ENCODE assay signal across 21 cellular contexts in genomic region chr22:37287550-37287951, GRCh38. TPM values are rescaled to one million over a fixed set of nuclear protein-coding genes. Genes with fewer than 3 reads are reported as not detected.
DNase-seq lines count a peak whose midpoint lies in the region; ATAC-seq, FAIRE-seq and TF ChIP-seq lines count a peak whose summit lies in the region.
"Had no signal": no experiment of that assay in that cellular context is flagged by ENCODE, and none has a peak within 500 bp of the region (broad histone marks: within the 10 kb centered on the region; RNA-seq: fewer than 3 reads in every experiment).

No MANE protein-coding gene starts in this region.

- H3K14ac ChIP-seq in H1 (ENCODE audit: insufficient read length): no peak overlapping the region

- H3K4ac ChIP-seq in H1 (replicated peaks; ENCODE audit: insufficient read length, low read depth, low read length): no peak overlapping the region

- no peak overlapping the region for H2BK20ac ChIP-seq in H1 (ENCODE audit: low read length)

- H3K18ac ChIP-seq in H1 (ENCODE audit: extremely low read depth, low read length): no peak overlapping the region

- H3K79me2 ChIP-seq in PC-3 (ENCODE audit: low read length) (no peaks in the 10 kb centered on the region), H1 (ENCODE audit: control insufficient read depth in 1 of 2, insufficient read depth in 2 of 2, low read length in 2 of 2) (no peaks in the 10 kb centered on the region)

- H3F3A ChIP-seq in PC-3 (ENCODE audit: low read length, unreplicated experiment): no peaks in the 10 kb centered on the region

- H3K4me2 ChIP-seq in PC-3 (ENCODE audit: low read length) (no peak overlapping the region), H1 (ENCODE audit: insufficient read depth in 1 of 2, low read depth in 2 of 2, low read length in 2 of 2) (no peak overlapping the region)

- peaks cover 17 to 25% of the 10 kb centered on the region in 2 donors for H3K36me3 Mint-ChIP-seq in activated T-cell treated with anti-CD3 and anti-CD28 coated beads, Interleukin-2, amount 50 U/mL, for 72 hours (ENCODE audit: insufficient read depth in 2 of 2)
- H3K36me3 Mint-ChIP-seq in activated T-cell treated with anti-CD3 and anti-CD28 coated beads, Interleukin-2, amount 50 U/mL, for 4 hours (ENCODE audit: insufficient read depth): peaks cover 35% of the 10 kb centered on the region

- H3K9me3 Mint-ChIP-seq in activated T-cell treated with anti-CD3 and anti-CD28 coated beads, Interleukin-2, amount 50 U/mL, for 72 hours: no peaks in the 10 kb centered on the region
- H3K9me3 Mint-ChIP-seq in activated T-cell treated with anti-CD3 and anti-CD28 coated beads, Interleukin-2, amount 50 U/mL, for 4 hours: no peaks in the 10 kb centered on the region

- CTCF ChIA-PET in PC-3 (lab: Charles Lee): no interaction called here
- CTCF ChIA-PET in H1 (lab: Charles Lee; ENCODE audit: partially characterized antibody): interaction anchor here (0.8 to 2.1 kb wide), 5 partner anchors 9 to 170 kb away, joined by 3 to 6 read pairs (median 3); no protein-coding TSS in a partner anchor

- H3K23me2 ChIP-seq in H1 (ENCODE audit: low read depth, low read length): no peaks in the 10 kb centered on the region

- H3K4me3 Mint-ChIP-seq in activated T-cell treated with anti-CD3 and anti-CD28 coated beads, Interleukin-2, amount 50 U/mL, for 72 hours: peak overlapping the region; percentile 63 to 67
- H3K4me3 Mint-ChIP-seq in activated T-cell treated with anti-CD3 and anti-CD28 coated beads, Interleukin-2, amount 50 U/mL, for 4 hours: no peak overlapping the region

- H4K20me1 ChIP-seq in PC-3 (ENCODE audit: low read length) (no peaks in the 10 kb centered on the region), H1 (replicated peaks in 1 of 2; ENCODE audit: control insufficient read depth in 1 of 2, insufficient read depth in 2 of 2, low read length in 2 of 2) (no peaks in the 10 kb centered on the region)

- 88% methylated on average over 10 of the region's 10 CpGs; no CpG with 5 or more reads in 1 of the 2 experiments for WGBS in H1 (ENCODE audit: extremely low coverage in 1 of 2, insufficient coverage in 1 of 2, insufficient read length in 1 of 2, insufficient replicate concordance in 2 of 2, low coverage in 1 of 2, low lambda C conversion rate in 2 of 2, missing lambda C conversion rate in 1 of 2), 2 experiments

- no peak overlapping the region for H2BK120ac ChIP-seq in H1 (replicated peaks; ENCODE audit: low read depth, low read length)

- H3K9me3 ChIP-seq in PC-3 (ENCODE audit: low read length): no peaks in the 10 kb centered on the region
- peaks cover 0 to 5% of the 10 kb centered on the region in 2 experiments; a peak in 2 of 4 replicates for H3K9me3 ChIP-seq in H1 (ENCODE audit: insufficient read depth in 2 of 2, low read depth in 1 of 2, low read length in 1 of 2)
- H3K9me3 ChIP-seq: right lobe of liver, SJSA1 had no signal

- H3K27ac ChIP-seq in PC-3 (ENCODE audit: low read length) (no peak overlapping the region), H1 (ENCODE audit: low read depth, low read length) (no peak overlapping the region)
- H3K27ac ChIP-seq: foreskin keratinocyte, GM23248, HL-60, right lobe of liver, SJSA1 had no signal

- H4K91ac ChIP-seq in H1 (replicated peaks; ENCODE audit: insufficient read length, low read length): no peak overlapping the region

- H2BK15ac ChIP-seq in H1 (ENCODE audit: low read length): no peak overlapping the region; the same call in 1 of the 2 replicates

- peaks cover 96% of the 10 kb centered on the region for H3K4me1 Mint-ChIP-seq in activated T-cell treated with anti-CD3 and anti-CD28 coated beads, Interleukin-2, amount 50 U/mL, for 72 hours (ENCODE audit: low read depth)
- H3K4me1 Mint-ChIP-seq in activated T-cell treated with anti-CD3 and anti-CD28 coated beads, Interleukin-2, amount 50 U/mL, for 4 hours (ENCODE audit: low read depth): peaks cover 76% of the 10 kb centered on the region

- H2AFZ ChIP-seq in PC-3 (ENCODE audit: low read length): no peak overlapping the region
- H2AFZ ChIP-seq in H1 (ENCODE audit: low read length): no peak overlapping the region
- H2AFZ ChIP-seq: GM23248 had no signal

- no peak for FAIRE-seq in H1 (lab: Jason Lieb, UNC)
- FAIRE-seq: colon had no signal

- H2BK5ac ChIP-seq in H1 (ENCODE audit: low read depth, low read length): no peak overlapping the region

- TF ChIP-seq EP300 in H1 (IDR thresholded peaks at IDR 0.05; ENCODE audit: borderline replicate concordance in 1 of 2, low read depth in 2 of 2, low read length in 2 of 2): no peak

- no peak overlapping the region for H3K4me3 ChIP-seq in PC-3 (ENCODE audit: low read length)
- H3K4me3 ChIP-seq in H1 (ENCODE audit: extremely low read depth in 1 of 4, insufficient read depth in 2 of 4, low read depth in 3 of 4, low read length in 4 of 4): no peak overlapping the region
- H3K4me3 ChIP-seq: GM23248, right lobe of liver, SJSA1 had no signal

- peaks cover 17% of the 10 kb centered on the region for H3K4me1 ChIP-seq in PC-3 (ENCODE audit: insufficient read depth, low read length)
- peaks cover 0 to 15% (median 3%) of the 10 kb centered on the region in 4 experiments; a peak in 4 of 7 replicates for H3K4me1 ChIP-seq in H1 (replicated peaks in 1 of 4; ENCODE audit: control insufficient read depth in 3 of 4, insufficient read depth in 4 of 4, low read length in 3 of 4)
- H3K4me1 ChIP-seq: right lobe of liver had no signal

- no peak for DNase-seq in activated T-cell treated with anti-CD3 and anti-CD28 coated beads, Interleukin-2, amount 50 U/mL, for 72 hours
- DNase-seq in activated T-cell treated with anti-CD3 and anti-CD28 coated beads, Interleukin-2, amount 50 U/mL, for 4 hours: no peak
- DNase-seq in PC-3 (no peak), H1 (ENCODE audit: low read depth in 1 of 2, low spot score in 2 of 2) (no peak), DMS 273 (lab: John Stamatoyannopoulos, UW; ENCODE audit: unreplicated experiment) (no peak), NCI-H748 treated with DMSO at 0.1 percent for 48 hours (lab: John Stamatoyannopoulos, UW) (no peak)
- DNase-seq in stimulated activated naive CD8-positive, alpha-beta T cell treated with anti-CD3 and anti-CD28 coated beads, Interleukin-15, Interleukin-2, amounts not matched to agents 100 U/mL and 50 U/mL, for 24 hours: no peak
- DNase-seq: COR-L47, foreskin keratinocyte, GM23248, hypothalamus, NCI-H2107, NCI-H69, nucleus accumbens, OCI-M1, right lobe of liver had no signal

- TF ChIP-seq POLR2A in H1 (IDR thresholded peaks at IDR 0.05; ENCODE audit: control extremely low read depth in 1 of 2, low read depth in 2 of 2, low read length in 2 of 2): no peak

- H3K9me2 ChIP-seq in PC-3 (replicated peaks; ENCODE audit: low read length): no peaks in the 10 kb centered on the region

- H2AK5ac ChIP-seq in H1 (ENCODE audit: low read depth, low read length): no peak overlapping the region

- H3K36me3 ChIP-seq in PC-3 (ENCODE audit: low read depth, low read length) (no peaks in the 10 kb centered on the region), H1 (ENCODE audit: control insufficient read depth in 2 of 4, insufficient read depth in 4 of 4, low read length in 3 of 4) (no peaks in the 10 kb centered on the region)
- H3K36me3 ChIP-seq: right lobe of liver, SJSA1 had no signal

- no peak overlapping the region for H4K5ac ChIP-seq in H1 (ENCODE audit: insufficient read length, low read depth, low read length)

- ATAC-seq in activated T-cell treated with anti-CD3 and anti-CD28 coated beads, Interleukin-2, amount 50 U/mL, for 72 hours (replicated peaks in 1 of 2): peak; percentile 21 to 35
- no peak for ATAC-seq in activated T-cell treated with anti-CD3 and anti-CD28 coated beads, Interleukin-2, amount 50 U/mL, for 4 hours
- ATAC-seq in PC-3: peak; percentile 33
- ATAC-seq in stimulated activated naive CD8-positive, alpha-beta T cell treated with anti-CD3 and anti-CD28 coated beads, Interleukin-15, Interleukin-2, amounts not matched to agents 100 U/mL and 50 U/mL, for 24 hours: peak; percentile 38
- no peak for ATAC-seq in HG03439 (IDR thresholded peaks at IDR 0.05; ENCODE audit: unreplicated experiment)
- ATAC-seq: foreskin keratinocyte, right lobe of liver had no signal

- no peak overlapping the region for H2BK12ac ChIP-seq in H1 (ENCODE audit: low read depth, low read length)

- H3K23ac ChIP-seq in H1 (ENCODE audit: insufficient read length): no peak overlapping the region

- peak overlapping the region; percentile 75 for H3K27ac Mint-ChIP-seq in activated T-cell treated with anti-CD3 and anti-CD28 coated beads, Interleukin-2, amount 50 U/mL, for 72 hours

- POLR2A ChIA-PET in PC-3 (lab: Charles Lee; ENCODE audit: unreplicated experiment): no interaction called here
- POLR2A ChIA-PET in H1 (lab: Charles Lee; ENCODE audit: partially characterized antibody): no interaction called here

- H3K27me3 Mint-ChIP-seq in activated T-cell treated with anti-CD3 and anti-CD28 coated beads, Interleukin-2, amount 50 U/mL, for 72 hours (ENCODE audit: low read depth): no peaks in the 10 kb centered on the region
- no peaks in the 10 kb centered on the region for H3K27me3 Mint-ChIP-seq in activated T-cell treated with anti-CD3 and anti-CD28 coated beads, Interleukin-2, amount 50 U/mL, for 4 hours (ENCODE audit: low read depth)

- peak overlapping the region; percentile 38; the same call in 1 of the 2 replicates for H4K8ac ChIP-seq in H1 (ENCODE audit: extremely low read depth, insufficient read depth, low read length)

- intact Hi-C loops in PC-3 (cut with micrococcal nuclease): no loop called here

- no TSS peak for BruUV-seq in PC-3 (replicated peaks; lab: Mats Ljungman, UMichigan)

- H3K27me3 ChIP-seq in PC-3 (ENCODE audit: low read length): no peaks in the 10 kb centered on the region
- no peaks in the 10 kb centered on the region; a peak in 3 of 7 replicates for H3K27me3 ChIP-seq in H1 (replicated peaks in 1 of 4; ENCODE audit: control insufficient read depth in 3 of 4, extremely low read depth in 1 of 4, insufficient read depth in 3 of 4, low read length in 3 of 4)
- H3K27me3 ChIP-seq: foreskin keratinocyte, right lobe of liver had no signal

- no peak for TF ChIP-seq RAD21 in H1 (IDR thresholded peaks at IDR 0.05 in 1 of 2, conservative IDR thresholded peaks at IDR 0.05 in 1 of 2; ENCODE audit: low read depth in 2 of 2, low read length in 2 of 2)

- H3K9ac ChIP-seq in PC-3 (ENCODE audit: low read length): no peak overlapping the region
- H3K9ac ChIP-seq in H1 (replicated peaks in 1 of 4; ENCODE audit: extremely low read depth in 1 of 4, low read depth in 3 of 4, low read length in 3 of 4): no peak overlapping the region
- H3K9ac ChIP-seq: GM23248 had no signal

- no peak overlapping the region for H3K56ac ChIP-seq in H1 (replicated peaks; ENCODE audit: insufficient read length, low read depth, low read length)

- no peaks in the 10 kb centered on the region for H3K79me1 ChIP-seq in H1 (ENCODE audit: low read depth, low read length)

- no peak for TF ChIP-seq CTCF in PC-3 (conservative IDR thresholded peaks at IDR 0.05; ENCODE audit: low read depth, low read length)
- TF ChIP-seq CTCF in H1 (IDR thresholded peaks at IDR 0.05; ENCODE audit: control extremely low read depth in 1 of 3, insufficient read depth in 1 of 3, low read depth in 1 of 3, low read length in 3 of 3): peak in 1 of 3 experiments; percentile 5; a peak in 1 of 4 replicates

RNA-seq across cellular contexts. Expression of gene CYTH4, which starts 5.2 kb away (rescaled TPM):
- total RNA-seq in activated T-cell treated with anti-CD3 and anti-CD28 coated beads, Interleukin-2, amount 50 U/mL, for 72 hours: 10 to 100 TPM; 71.9 to 87.5 TPM
- total RNA-seq in activated T-cell treated with anti-CD3 and anti-CD28 coated beads, Interleukin-2, amount 50 U/mL, for 4 hours: 10 to 100 TPM in 1 of 3 donors, 1 to 10 TPM in 2; 9.0 to 10.9 (median 9.7) TPM
- total RNA-seq in PC-3 (2014; rRNA removed): 1.9 and 4.6 TPM in 2 replicates
- total RNA-seq in H1 (2021; fragmentation: NEBNext Ultra II Directional; extraction: Animal tissue kit (Norgen Biotek cat#: 25700)): not detected in 2 replicates
- polyA plus RNA-seq in H1 (2011; rRNA removed): 0.08 and 0.09 TPM in 2 replicates
- polyA plus RNA-seq in H1 (2011; cell fraction: cytosol; rRNA removed): 0.43 TPM
- polyA plus RNA-seq in H1 (2011; cell fraction: nucleus; rRNA removed): 0.16 TPM
- polyA plus RNA-seq in H1 (2012, experiment 1 of 2): 0.07 to 0.11 TPM in 2 of 4 replicates, not detected in the others
- not detected for polyA plus RNA-seq in H1 (2012, experiment 2 of 2)
- polyA plus RNA-seq in H1 (2013, experiment 1 of 2): 0.02 TPM
- polyA plus RNA-seq in H1 (2013, experiment 2 of 2): 0.04 TPM
- 0.10 TPM in 1 of 2 replicates, not detected in the other for polyA minus RNA-seq in H1 (2011; rRNA and poly(A)+ RNA removed)
- not detected for polyA minus RNA-seq in H1 (2011; cell fraction: cytosol; rRNA and poly(A)+ RNA removed)
- not detected for polyA minus RNA-seq in H1 (2011; cell fraction: nucleus; rRNA and poly(A)+ RNA removed)
- total RNA-seq: GM23248, kidney epithelial cell had no signal
- polyA plus RNA-seq: GM23248 had no signal

RNA-seq across cellular contexts. Expression of gene RAC2, which starts 43.5 kb away (rescaled TPM):
- 100 to 1,000 TPM; 620 to 681 TPM for total RNA-seq in activated T-cell treated with anti-CD3 and anti-CD28 coated beads, Interleukin-2, amount 50 U/mL, for 72 hours
- 100 to 1,000 TPM; 388 to 432 (median 395) TPM for total RNA-seq in activated T-cell treated with anti-CD3 and anti-CD28 coated beads, Interleukin-2, amount 50 U/mL, for 4 hours
- 50.5 and 54.5 TPM in 2 replicates for total RNA-seq in PC-3 (2014; rRNA removed)
- total RNA-seq in H1 (2021; fragmentation: NEBNext Ultra II Directional; extraction: Animal tissue kit (Norgen Biotek cat#: 25700)): 2.1 and 2.3 TPM in 2 replicates
- polyA plus RNA-seq in H1 (2011; rRNA removed): 4.3 and 6.1 TPM in 2 replicates
- 1.5 TPM for polyA plus RNA-seq in H1 (2011; cell fraction: cytosol; rRNA removed)
- polyA plus RNA-seq in H1 (2011; cell fraction: nucleus; rRNA removed): 6.4 TPM
- polyA plus RNA-seq in H1 (2012, experiment 1 of 2): 1.6 to 3.7 TPM (median 2.8 TPM) in 4 replicates
- 1.8 TPM for polyA plus RNA-seq in H1 (2012, experiment 2 of 2)
- 4.4 TPM for polyA plus RNA-seq in H1 (2013, experiment 1 of 2)
- polyA plus RNA-seq in H1 (2013, experiment 2 of 2): 4.1 TPM
- polyA minus RNA-seq in H1 (2011; rRNA and poly(A)+ RNA removed): 1.7 and 2.9 TPM in 2 replicates
- polyA minus RNA-seq in H1 (2011; cell fraction: cytosol; rRNA and poly(A)+ RNA removed): 3.2 TPM
- 3.7 TPM for polyA minus RNA-seq in H1 (2011; cell fraction: nucleus; rRNA and poly(A)+ RNA removed)

Comparison
In these comparisons a context has a peak if more than half of its experiments do, and no peak if none do; other contexts are left out.
1. ATAC-seq: peak in activated T-cell treated with anti-CD3 and anti-CD28 coated beads, Interleukin-2, amount 50 U/mL, for 72 hours (2 of 2), PC-3 (single experiment) and stimulated activated naive CD8-positive, alpha-beta T cell treated with anti-CD3 and anti-CD28 coated beads, Interleukin-15, Interleukin-2, amounts not matched to agents 100 U/mL and 50 U/mL, for 24 hours (single experiment); none in activated T-cell treated with anti-CD3 and anti-CD28 coated beads, Interleukin-2, amount 50 U/mL, for 4 hours (0 of 2) and HG03439 (single experiment).
2. RNA of gene CYTH4, which starts 5.2 kb away (total RNA-seq): 71.9 to 87.5 TPM in activated T-cell treated with anti-CD3 and anti-CD28 coated beads, Interleukin-2, amount 50 U/mL, for 72 hours; 9.0 to 10.9 TPM in activated T-cell treated with anti-CD3 and anti-CD28 coated beads, Interleukin-2, amount 50 U/mL, for 4 hours, 1.9 to 4.6 TPM in PC-3 and not detected in H1; every median in the first group is over 4 times any median in the second.
3. RNA of gene RAC2, which starts 43.5 kb away (total RNA-seq): 620 to 681 TPM in activated T-cell treated with anti-CD3 and anti-CD28 coated beads, Interleukin-2, amount 50 U/mL, for 72 hours, 388 to 432 TPM in activated T-cell treated with anti-CD3 and anti-CD28 coated beads, Interleukin-2, amount 50 U/mL, for 4 hours and 50.5 to 54.5 TPM in PC-3; 2.1 to 2.3 TPM in H1; every median in the first group is over 10 times any median in the second.